In genomic region chr19:58154287-58154678, GRCh38 we compare ENCODE assay signal across 8 cellular contexts. TPM values are rescaled to one million over a fixed set of nuclear protein-coding genes. Genes with fewer than 3 reads are reported as not detected.
DNase-seq lines count a peak whose midpoint lies in the region; ATAC-seq and TF ChIP-seq lines count a peak whose summit lies in the region.

No MANE protein-coding gene starts in this region.

- no peak for DNase-seq in activated CD4-positive, alpha-beta T cell treated with anti-CD3 and anti-CD28 coated beads, Interleukin-2, amount 10 ng/mL, durations not matched to agents 7 days and 5 days
- no peak for DNase-seq in activated CD4-positive, alpha-beta T cell treated with anti-CD3 and anti-CD28 coated beads, Interleukin-2, amount 50 U/mL, for 1 hour
- DNase-seq in adipocyte (ENCODE audit: low read depth) (peak; percentile 50), hepatic stellate cell (ENCODE audit: low spot score) (peak; percentile 56), psoas muscle (peak; percentile 42 to 57), NCI-H446 treated with DMSO at 0.1 percent for 48 hours (lab: John Stamatoyannopoulos, UW) (no peak), OCI-LY7 (ENCODE audit: low spot score) (no peak)

- H3K27ac Mint-ChIP-seq in activated CD4-positive, alpha-beta T cell treated with anti-CD3 and anti-CD28 coated beads, Interleukin-2, amount 10 ng/mL, durations not matched to agents 7 days and 5 days, result peak overlapping the region; percentile 41

- peaks cover 22% of the 10 kb centered on the region for H3K4me1 ChIP-seq in adipocyte (ENCODE audit: control insufficient read depth, insufficient read depth, low read length)
- H3K4me1 ChIP-seq in psoas muscle, result peaks cover 4% of the 10 kb centered on the region
- H3K4me1 ChIP-seq in OCI-LY7 (ENCODE audit: insufficient read depth, low read length, poor library complexity, severe bottlenecking), result peaks cover 4% of the 10 kb centered on the region

- H3K4me2 ChIP-seq in OCI-LY7 (ENCODE audit: low read length), result no peak overlapping the region; the same call in 1 of the 2 replicates

- H3K4me1 Mint-ChIP-seq in activated CD4-positive, alpha-beta T cell treated with anti-CD3 and anti-CD28 coated beads, Interleukin-2, amount 10 ng/mL, durations not matched to agents 7 days and 5 days, result peaks cover 15% of the 10 kb centered on the region

- H3K9ac ChIP-seq in adipocyte (ENCODE audit: low read length), result peak overlapping the region; percentile 93

- no peak overlapping the region for H2AFZ ChIP-seq in OCI-LY7 (ENCODE audit: low read length)

- H3K4me3 ChIP-seq in adipocyte (ENCODE audit: low read length) (peak overlapping the region; percentile 91), psoas muscle (peak overlapping the region; percentile 92), OCI-LY7 (ENCODE audit: low read depth, low read length, poor library complexity, severe bottlenecking) (no peak overlapping the region)

- ATAC-seq in psoas muscle (peak in 3 of 4 donors; percentile 19 to 22 (median 19)), GM21447 (IDR thresholded peaks at IDR 0.05; ENCODE audit: unreplicated experiment) (no peak)

- POLR2A ChIA-PET in activated CD4-positive, alpha-beta T cell treated with anti-CD3 and anti-CD28 coated beads, Interleukin-2, amount 10 ng/mL, durations not matched to agents 7 days and 5 days (lab: Charles Lee), result no interaction called here
- POLR2A ChIA-PET in OCI-LY7 (lab: Charles Lee), result interaction anchor here (0.6 kb wide), 1 partner anchor 1715 kb away, joined by 3 read pairs; no protein-coding TSS in a partner anchor

- intact Hi-C loops in psoas muscle (cut with DNase I), result loop anchor here (2.0 to 10.0 kb wide), 4 partner anchors 131 to 419 kb away; partner anchors contain the start of gene ZNF776 (in 1 of the 2)
- intact Hi-C loops in OCI-LY7 (cut with micrococcal nuclease; ENCODE audit: unreplicated experiment), result no loop called here

- no peaks in the 10 kb centered on the region for H3K27me3 ChIP-seq in adipocyte (replicated peaks; ENCODE audit: control insufficient read depth, insufficient read depth, low read length)
- H3K27me3 ChIP-seq in psoas muscle (ENCODE audit: insufficient read depth in 3 of 3, low read length in 2 of 3), result peaks cover 0 to 9% (median 0%) of the 10 kb centered on the region in 3 donors

- no peaks in the 10 kb centered on the region for H3K9me2 ChIP-seq in OCI-LY7 (ENCODE audit: insufficient read depth, low read length)

- no TSS peak for BruUV-seq in OCI-LY7 (replicated peaks; lab: Mats Ljungman, UMichigan)

- peaks cover 14% of the 10 kb centered on the region for H3K36me3 Mint-ChIP-seq in activated CD4-positive, alpha-beta T cell treated with anti-CD3 and anti-CD28 coated beads, Interleukin-2, amount 10 ng/mL, durations not matched to agents 7 days and 5 days (ENCODE audit: low read depth)

- TF ChIP-seq CTCF in psoas muscle (IDR thresholded peaks at IDR 0.05) (no peak), OCI-LY7 (conservative IDR thresholded peaks at IDR 0.05; ENCODE audit: low read length) (no peak)

- H3K4me3 Mint-ChIP-seq in activated CD4-positive, alpha-beta T cell treated with anti-CD3 and anti-CD28 coated beads, Interleukin-2, amount 10 ng/mL, durations not matched to agents 7 days and 5 days, result peak overlapping the region; percentile 61

- H3K9me3 ChIP-seq in adipocyte (ENCODE audit: control insufficient read depth, low read length) (peaks cover 4% of the 10 kb centered on the region), psoas muscle (peaks cover 27% of the 10 kb centered on the region), OCI-LY7 (ENCODE audit: low read length) (peaks cover 27% of the 10 kb centered on the region; the same call in 1 of the 2 replicates)

- H4K20me1 ChIP-seq in OCI-LY7 (ENCODE audit: insufficient read depth, low read length), result no peaks in the 10 kb centered on the region

- peaks cover 34% of the 10 kb centered on the region for H3K9me3 Mint-ChIP-seq in activated CD4-positive, alpha-beta T cell treated with anti-CD3 and anti-CD28 coated beads, Interleukin-2, amount 10 ng/mL, durations not matched to agents 7 days and 5 days

- no peaks in the 10 kb centered on the region for H3K79me2 ChIP-seq in OCI-LY7 (ENCODE audit: insufficient read depth, low read depth, low read length)

- H3K36me3 ChIP-seq in adipocyte (ENCODE audit: control insufficient read depth, insufficient read depth, low read length, severe bottlenecking) (no peaks in the 10 kb centered on the region), psoas muscle (ENCODE audit: insufficient read depth in 1 of 2, low read depth in 1 of 2) (no peaks in the 10 kb centered on the region), OCI-LY7 (ENCODE audit: insufficient read depth, low read length) (no peaks in the 10 kb centered on the region)

- CTCF ChIA-PET in activated CD4-positive, alpha-beta T cell treated with anti-CD3 and anti-CD28 coated beads, Interleukin-2, amount 10 ng/mL, durations not matched to agents 7 days and 5 days (lab: Charles Lee), result interaction anchor here (0.5 to 0.9 kb wide), 5 partner anchors 29 to 1598 kb away, joined by 3 to 5 read pairs (median 3); no protein-coding TSS in a partner anchor
- CTCF ChIA-PET in OCI-LY7 (lab: Charles Lee; ENCODE audit: unreplicated experiment), result no interaction called here

- peak overlapping the region; percentile 81 for H3K27ac ChIP-seq in psoas muscle
- H3K27ac ChIP-seq in OCI-LY7 (ENCODE audit: low read depth, low read length, poor library complexity, severe bottlenecking), result no peak overlapping the region

- 1 to 2% (median 1%) methylated on average over 12 of the region's 12 CpGs for WGBS in psoas muscle, 3 donors

- no peaks in the 10 kb centered on the region for H3K27me3 Mint-ChIP-seq in activated CD4-positive, alpha-beta T cell treated with anti-CD3 and anti-CD28 coated beads, Interleukin-2, amount 10 ng/mL, durations not matched to agents 7 days and 5 days

RNA-seq across cellular contexts. Expression of gene ZNF329, which starts 3.7 kb away (rescaled TPM):
- total RNA-seq in activated CD4-positive, alpha-beta T cell treated with anti-CD3 and anti-CD28 coated beads, Interleukin-2, amount 10 ng/mL, durations not matched to agents 7 days and 5 days, result 1 to 10 TPM; 5.2 to 5.5 TPM
- total RNA-seq in psoas muscle, result 1 to 10 TPM; 1.4 to 5.7 (median 1.9) TPM
- polyA plus RNA-seq in psoas muscle, result 1 to 10 TPM in 2 of 3 donors, under 1 TPM in 1; 0.79 to 3.5 (median 1.9) TPM
- 3.1 and 3.2 TPM in 2 replicates for total RNA-seq in OCI-LY7 (2014; rRNA removed; shearing (Covaris generic))
- 3.1 and 3.4 TPM in 2 replicates for total RNA-seq in OCI-LY7 (2022)

RNA-seq across cellular contexts. Expression of gene ZNF274, which starts 28.6 kb away (rescaled TPM):
- total RNA-seq in activated CD4-positive, alpha-beta T cell treated with anti-CD3 and anti-CD28 coated beads, Interleukin-2, amount 10 ng/mL, durations not matched to agents 7 days and 5 days, result 10 to 100 TPM; 22.4 to 23.7 TPM
- total RNA-seq in psoas muscle (10 to 100 TPM; 11.2 to 15.0 (median 14.8) TPM), OCI-LY7 (2022) (36.2 and 42.4 TPM in 2 replicates)
- polyA plus RNA-seq in psoas muscle, result 10 to 100 TPM; 11.3 to 20.5 (median 13.9) TPM
- 36.4 and 68.3 TPM in 2 replicates for total RNA-seq in OCI-LY7 (2014; rRNA removed; shearing (Covaris generic))

RNA-seq across cellular contexts. Expression of gene ZSCAN18, which starts 56.3 kb away (rescaled TPM):
- total RNA-seq in activated CD4-positive, alpha-beta T cell treated with anti-CD3 and anti-CD28 coated beads, Interleukin-2, amount 10 ng/mL, durations not matched to agents 7 days and 5 days, result 10 to 100 TPM; 19.0 to 20.6 TPM
- total RNA-seq in psoas muscle (10 to 100 TPM; 13.1 to 36.8 (median 16.3) TPM), OCI-LY7 (2022) (not detected in 2 replicates)
- polyA plus RNA-seq in psoas muscle, result 10 to 100 TPM in 2 of 3 donors, 1 to 10 TPM in 1; 9.5 to 14.0 (median 13.8) TPM
- not detected in 2 replicates for total RNA-seq in OCI-LY7 (2014; rRNA removed; shearing (Covaris generic))

Comparison
In these comparisons a context has a peak if more than half of its experiments do, and no peak if none do; other contexts are left out.
1. DNase-seq: peak in adipocyte (single experiment), hepatic stellate cell (single experiment) and psoas muscle (2 of 2); none in activated CD4-positive, alpha-beta T cell treated with anti-CD3 and anti-CD28 coated beads, Interleukin-2, amount 10 ng/mL, durations not matched to agents 7 days and 5 days (single experiment), activated CD4-positive, alpha-beta T cell treated with anti-CD3 and anti-CD28 coated beads, Interleukin-2, amount 50 U/mL, for 1 hour (single experiment), NCI-H446 treated with DMSO at 0.1 percent for 48 hours (single experiment) and OCI-LY7 (single experiment).
2. RNA of gene ZSCAN18, which starts 56.3 kb away (total RNA-seq): 19.0 to 20.6 TPM in activated CD4-positive, alpha-beta T cell treated with anti-CD3 and anti-CD28 coated beads, Interleukin-2, amount 10 ng/mL, durations not matched to agents 7 days and 5 days and 13.1 to 36.8 TPM in psoas muscle; not detected in OCI-LY7; every median in the first group is over 10 times any median in the second.